ENCODE assay signal across 8 cellular contexts in the genomic region with DNA sequence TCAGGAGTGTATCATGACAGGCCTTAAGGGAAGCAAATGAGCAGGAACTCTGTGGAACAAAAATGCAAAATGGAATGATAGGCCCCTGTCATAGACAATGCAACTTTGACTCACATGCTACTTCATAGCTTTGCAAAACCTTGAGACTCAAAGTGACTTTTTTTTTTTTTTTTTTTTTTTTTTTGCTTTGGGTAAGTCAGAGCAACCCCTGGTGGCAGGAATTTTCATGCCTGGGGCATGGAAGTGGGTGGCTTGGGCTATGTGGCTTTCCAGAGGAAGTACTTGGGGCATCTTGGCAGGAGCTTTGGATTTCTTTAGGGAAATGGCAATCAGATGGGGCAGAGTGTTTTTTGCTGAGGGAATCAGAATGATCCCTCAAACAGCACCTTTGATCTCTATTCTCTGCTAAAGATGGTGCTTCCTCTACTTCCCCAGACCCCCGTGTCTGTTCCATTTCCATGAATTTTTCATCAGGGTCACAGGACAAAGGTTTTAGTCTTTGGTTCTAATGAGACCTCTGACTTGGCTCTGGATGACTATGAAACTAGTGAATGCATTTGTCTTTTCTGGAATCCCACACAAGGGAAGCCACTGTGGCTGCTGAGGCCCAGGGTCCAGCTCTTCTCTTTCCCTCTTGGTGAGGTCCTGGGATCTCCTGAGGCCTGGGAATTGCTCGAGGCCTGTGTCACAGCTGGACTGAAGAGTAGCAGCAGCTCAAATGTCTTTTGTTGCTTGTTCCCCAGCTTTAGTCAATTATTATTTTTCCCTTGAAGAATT.
A peak's percentile ranks its signal among the peaks of the same experiment; 100 is the strongest.
DNase-seq lines count a peak whose midpoint lies in the region; ATAC-seq, FAIRE-seq and TF ChIP-seq lines count a peak whose summit lies in the region.

No MANE protein-coding gene starts in this region.

- no peak for TF ChIP-seq EP300 in transverse colon (IDR thresholded peaks at IDR 0.05; ENCODE audit: low read depth)

- no peak overlapping the region for H3K9ac ChIP-seq in keratinocyte (ENCODE audit: control insufficient read depth, extremely low read depth, insufficient read depth, low read length)

- CTCF ChIA-PET in CD8-positive, alpha-beta memory T cell (lab: Charles Lee), result no interaction called here

- TF ChIP-seq POLR2A in transverse colon (IDR thresholded peaks at IDR 0.05), result no peak

- no peak overlapping the region for H3K4me3 Mint-ChIP-seq in CD8-positive, alpha-beta memory T cell

- no peaks in the 10 kb centered on the region for H3K4me1 Mint-ChIP-seq in CD8-positive, alpha-beta memory T cell

- H3K27me3 ChIP-seq in keratinocyte (ENCODE audit: control insufficient read depth, extremely low read depth, insufficient read depth, low read length), result no peaks in the 10 kb centered on the region
- H3K27me3 ChIP-seq in transverse colon, result no peaks in the 10 kb centered on the region
- no peaks in the 10 kb centered on the region for H3K27me3 ChIP-seq in CD8-positive, alpha-beta memory T cell (ENCODE audit: insufficient read depth, low read length, poor library complexity, severe bottlenecking)

- intact Hi-C loops in transverse colon (cut with DNase I; ENCODE audit: low total_unique reads), result loop anchor here (5.0 kb wide), 1 partner anchor 61 kb away; no protein-coding TSS in a partner anchor

- no peak overlapping the region for H2AFZ ChIP-seq in keratinocyte (ENCODE audit: control insufficient read depth, low read length)

- FAIRE-seq in keratinocyte (lab: Jason Lieb, UNC), result peak; percentile 23

- no peak overlapping the region for H3K27ac Mint-ChIP-seq in CD8-positive, alpha-beta memory T cell

- no peaks in the 10 kb centered on the region for H3K9me1 ChIP-seq in keratinocyte (ENCODE audit: control insufficient read depth, extremely low read depth, insufficient read depth, low read length)

- no peaks in the 10 kb centered on the region for H4K20me1 ChIP-seq in keratinocyte (ENCODE audit: control insufficient read depth, extremely low read depth, insufficient read depth, low read length)

- peaks cover 7 to 21% of the 10 kb centered on the region in 2 donors for H3K27me3 Mint-ChIP-seq in CD8-positive, alpha-beta memory T cell

- DNase-seq in SIG-M5 treated with dmso at 0.1 percent for 504 hours (lab: John Stamatoyannopoulos, UW; ENCODE audit: unreplicated experiment), result peak; percentile 11
- DNase-seq in SIG-M5 (lab: John Stamatoyannopoulos, UW), result no peak
- no peak for DNase-seq in astrocyte of the cerebellum (ENCODE audit: low read depth)
- peak; percentile 28 for DNase-seq in keratinocyte (ENCODE audit: low read depth, low spot score)
- DNase-seq in transverse colon, result peak; percentile 75
- DNase-seq in CD8-positive, alpha-beta memory T cell, result no peak
- no peak for DNase-seq in CD1c-positive myeloid dendritic cell (ENCODE audit: extremely low spot score)

- H3K27ac ChIP-seq in keratinocyte (ENCODE audit: control insufficient read depth, insufficient read depth, low read length) (no peak overlapping the region), transverse colon (peak overlapping the region; percentile 52 to 75 (median 66))
- no peak overlapping the region for H3K27ac ChIP-seq in CD8-positive, alpha-beta memory T cell (ENCODE audit: low read depth, low read length)

- H3K36me3 ChIP-seq in keratinocyte (ENCODE audit: control insufficient read depth in 2 of 2, extremely low read depth in 1 of 2, insufficient read depth in 2 of 2, low read length in 2 of 2) (no peaks in the 10 kb centered on the region), transverse colon (no peaks in the 10 kb centered on the region)
- H3K36me3 ChIP-seq in CD8-positive, alpha-beta memory T cell (ENCODE audit: insufficient read depth, low read length), result no peaks in the 10 kb centered on the region

- peaks cover 0 to 5% (median 0%) of the 10 kb centered on the region in 5 donors for H3K9me3 Mint-ChIP-seq in CD8-positive, alpha-beta memory T cell

- POLR2A ChIA-PET in CD8-positive, alpha-beta memory T cell (lab: Charles Lee), result no interaction called here

- H3K4me1 ChIP-seq in keratinocyte (ENCODE audit: control insufficient read depth, extremely low read depth, insufficient read depth, low read length) (peaks cover 16% of the 10 kb centered on the region), transverse colon (peaks cover 0 to 24% (median 8%) of the 10 kb centered on the region in 4 donors)
- H3K4me1 ChIP-seq in CD8-positive, alpha-beta memory T cell (ENCODE audit: insufficient read depth, low read length), result no peaks in the 10 kb centered on the region

- H3K4me3 ChIP-seq in astrocyte of the cerebellum (ENCODE audit: low read depth, low read length) (no peak overlapping the region), keratinocyte (ENCODE audit: control insufficient read depth in 2 of 3, extremely low read depth in 1 of 3, insufficient read depth in 2 of 3, low read depth in 1 of 3, low read length in 3 of 3) (no peak overlapping the region), transverse colon (no peak overlapping the region)
- no peak overlapping the region for H3K4me3 ChIP-seq in CD8-positive, alpha-beta memory T cell (ENCODE audit: low read length)

- no peaks in the 10 kb centered on the region for H3K79me2 ChIP-seq in keratinocyte (ENCODE audit: control insufficient read depth, insufficient read depth, low read length)

- WGBS in transverse colon (ENCODE audit: low coverage in 1 of 2), 2 donors, result 70% methylated on average over 2 of the region's 2 CpGs; no CpG with 5 or more reads in 1 of the 2 donors

- no peak for ATAC-seq in HG02884 (IDR thresholded peaks at IDR 0.05; ENCODE audit: unreplicated experiment)

- dilution Hi-C loops in keratinocyte (cut with MboI; ENCODE audit: extremely low pct_ligation_motif_present, low sequenced_read_pairs), result no loop called here

- no peaks in the 10 kb centered on the region for H3K9me3 ChIP-seq in keratinocyte (ENCODE audit: control insufficient read depth, low read depth, low read length)
- no peaks in the 10 kb centered on the region for H3K9me3 ChIP-seq in transverse colon
- H3K9me3 ChIP-seq in CD8-positive, alpha-beta memory T cell (ENCODE audit: low read length), result no peaks in the 10 kb centered on the region

- H3K36me3 Mint-ChIP-seq in CD8-positive, alpha-beta memory T cell, result no peaks in the 10 kb centered on the region

- peak; percentile 80 for TF ChIP-seq CTCF in astrocyte of the cerebellum (IDR thresholded peaks at IDR 0.05; ENCODE audit: low read depth, low read length, missing control alignments)
- TF ChIP-seq CTCF in keratinocyte (optimal IDR thresholded peaks at IDR 0.05 in 1 of 3, IDR thresholded peaks at IDR 0.05 in 1 of 3, conservative IDR thresholded peaks at IDR 0.05 in 1 of 3; ENCODE audit: extremely low read depth in 1 of 3, insufficient read depth in 2 of 3, low read length in 3 of 3), result peak; percentile 57 to 85 (median 71)
- peak; percentile 63 to 73 (median 68) for TF ChIP-seq CTCF in transverse colon (IDR thresholded peaks at IDR 0.05)

- in situ Hi-C loops in astrocyte of the cerebellum (cut with HindIII; ENCODE audit: low sequenced_read_pairs), result no loop called here
- in situ Hi-C loops in transverse colon (cut with MboI; ENCODE audit: low pct_ligation_motif_present in 1 of 4, low pct_unique_long_range_greater_than_20kb in 1 of 4, low sequenced_read_pairs in 3 of 4), result no loop called here

- H3K4me2 ChIP-seq in keratinocyte (ENCODE audit: control insufficient read depth, extremely low read depth, insufficient read depth, low read depth, low read length), result no peak overlapping the region

Comparison
In these comparisons a context has a peak if more than half of its experiments do, and no peak if none do; other contexts are left out.
1. DNase-seq: peak in SIG-M5 treated with dmso at 0.1 percent for 504 hours (single experiment), keratinocyte (single experiment) and transverse colon (single experiment); none in SIG-M5 (single experiment), astrocyte of the cerebellum (single experiment), CD8-positive, alpha-beta memory T cell (0 of 5) and CD1c-positive myeloid dendritic cell (single experiment).
2. H3K27ac ChIP-seq: peak in transverse colon (4 of 4); none in keratinocyte (single experiment) and CD8-positive, alpha-beta memory T cell (single experiment).
3. Peak in every context shown above with its lines, with median percentiles within 50 percentile points of each other: CTCF ChIP-seq.